ENCODE assay signal across 8 cellular contexts in genomic region chr1:230268371-230269170, GRCh38.
DNase-seq lines count a peak whose midpoint lies in the region; ATAC-seq and TF ChIP-seq lines count a peak whose summit lies in the region.

No MANE protein-coding gene starts in this region.

- H3K27me3 ChIP-seq in HAP-1 (ENCODE audit: low read depth) (no peaks in the 10 kb centered on the region), stomach (no peaks in the 10 kb centered on the region)

- in situ Hi-C loops in HAP-1 (cut with MboI; ENCODE audit: low sequenced_read_pairs): no loop called here

- H3K9me3 ChIP-seq in HAP-1: no peaks in the 10 kb centered on the region
- H3K9me3 ChIP-seq in stomach: no peaks in the 10 kb centered on the region

- H3K27ac ChIP-seq in C4-2B (peak overlapping the region; percentile 12; the same call in 1 of the 2 replicates), stomach (peak overlapping the region in 3 of 5 donors; percentile 4 to 42 (median 17))

- TF ChIP-seq CTCF in C4-2B (conservative IDR thresholded peaks at IDR 0.05) (peak; percentile 85), stomach (IDR thresholded peaks at IDR 0.05) (peak in 5 of 7 experiments; percentile 33 to 55 (median 43))

- 67 to 76% (median 71%) methylated on average over 17 to 19 of the region's 19 CpGs for WGBS in stomach, 5 donors

- peaks cover 10% of the 10 kb centered on the region for H3K4me1 ChIP-seq in HAP-1
- H3K4me1 ChIP-seq in stomach: peaks cover 15 to 51% (median 30%) of the 10 kb centered on the region in 4 donors

- intact Hi-C loops in stomach (cut with DNase I; ENCODE audit: low total_unique reads): no loop called here

- H3K4me3 ChIP-seq in HAP-1 (no peak overlapping the region), stomach (no peak overlapping the region)

- DNase-seq in HAP-1 (ENCODE audit: low spot score in 2 of 2) (peak; percentile 55 to 58), NCI-H510A (lab: John Stamatoyannopoulos, UW) (peak; percentile 56), astrocyte of the hippocampus (ENCODE audit: low read depth, low spot score) (peak; percentile 80), iPS-NIHi7 (ENCODE audit: extremely low spot score) (peak; percentile 86), stomach (no peak)

- TF ChIP-seq EP300 in stomach (IDR thresholded peaks at IDR 0.05): no peak

- no peak for TF ChIP-seq POLR2A in stomach (IDR thresholded peaks at IDR 0.05)

- ATAC-seq in HG03457 (IDR thresholded peaks at IDR 0.05; ENCODE audit: unreplicated experiment) (no peak), GM19397 (IDR thresholded peaks at IDR 0.05; ENCODE audit: unreplicated experiment) (no peak)

- H3K36me3 ChIP-seq in HAP-1 (replicated peaks): peaks cover 8% of the 10 kb centered on the region
- peaks cover 19 to 62% (median 54%) of the 10 kb centered on the region in 4 donors for H3K36me3 ChIP-seq in stomach
